In genomic region chr6:106145741-106146227, GRCh38 we compare ENCODE assay signal across 1 cellular context.
TF ChIP-seq lines count a peak whose summit lies in the region.

No MANE protein-coding gene starts in this region.

TF ChIP-seq in IMR-90, 13 proteins besides CTCF, POLR2A, EP300 and RAD21 (continued from another document):
- TF ChIP-seq ELK1 (IDR thresholded peaks at IDR 0.05; ENCODE audit: borderline replicate concordance, low read depth, low read length), result no peak
TF ChIP-seq in IMR-90: peak in this region for 1.
